In the genomic region with DNA sequence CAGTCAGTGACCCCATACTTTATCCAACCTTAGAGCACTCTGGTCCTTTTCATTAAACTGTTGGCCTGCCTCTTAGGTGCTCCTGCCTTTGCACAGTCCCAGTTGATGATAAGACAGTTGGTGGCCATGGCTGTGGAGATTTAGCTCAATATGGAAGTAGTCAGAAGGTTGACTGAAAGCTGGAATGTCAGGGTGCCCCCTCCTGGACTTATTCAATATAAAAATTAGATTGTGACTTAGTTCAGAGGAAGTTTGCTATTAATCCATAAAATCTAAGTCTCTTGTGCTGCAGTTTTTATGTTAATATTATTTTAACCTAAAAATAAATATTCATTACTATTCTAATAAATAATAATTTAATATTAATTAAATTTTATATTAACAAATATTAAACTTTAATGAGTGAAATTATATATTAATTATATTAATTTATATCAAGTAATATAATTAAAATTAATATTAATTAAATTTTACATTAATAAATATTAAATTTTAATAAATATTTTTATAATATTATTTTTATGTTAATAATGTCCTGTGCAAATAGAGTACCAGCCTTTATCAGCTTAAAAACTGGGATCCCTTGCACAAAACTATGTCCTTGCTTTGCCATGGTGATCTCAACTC, we compare ENCODE assay signal across 9 cellular contexts.
DNase-seq lines count a peak whose midpoint lies in the region; ATAC-seq, FAIRE-seq and TF ChIP-seq lines count a peak whose summit lies in the region.
"Had no signal": no experiment of that assay in that cellular context is flagged by ENCODE, and none has a peak within 500 bp of the region (broad histone marks: within the 10 kb centered on the region; RNA-seq: fewer than 3 reads in every experiment).

No MANE protein-coding gene starts in this region.

- no peaks in the 10 kb centered on the region for H3K79me1 ChIP-seq in H1 (ENCODE audit: low read depth, low read length)

- no peak overlapping the region for H2BK15ac ChIP-seq in H1 (ENCODE audit: low read length)

- H4K8ac ChIP-seq in H1 (ENCODE audit: extremely low read depth, insufficient read depth, low read length): no peak overlapping the region

- no peaks in the 10 kb centered on the region for H3K36me3 ChIP-seq in H1 (ENCODE audit: control insufficient read depth in 2 of 4, insufficient read depth in 4 of 4, low read length in 3 of 4)
- no peaks in the 10 kb centered on the region for H3K36me3 ChIP-seq in stomach smooth muscle (ENCODE audit: control insufficient read depth in 2 of 2, insufficient read depth in 2 of 2, low read length in 2 of 2)
- H3K36me3 ChIP-seq in effector memory CD4-positive, alpha-beta T cell (ENCODE audit: control insufficient read depth, insufficient read depth, low read length): no peaks in the 10 kb centered on the region
- H3K36me3 ChIP-seq: tibial nerve had no signal

- H2AFZ ChIP-seq in H1 (ENCODE audit: low read length): 0 out of 2 replicates have a peak overlapping the region, but pooled peaks have one; percentile 88

- H2BK12ac ChIP-seq in H1 (ENCODE audit: low read depth, low read length): no peak overlapping the region

- no peak overlapping the region for H2AK5ac ChIP-seq in H1 (ENCODE audit: low read depth, low read length)

- no peak overlapping the region for H3K4me3 ChIP-seq in H1 (ENCODE audit: extremely low read depth in 1 of 4, insufficient read depth in 2 of 4, low read depth in 3 of 4, low read length in 4 of 4)
- H3K4me3 ChIP-seq in stomach smooth muscle (ENCODE audit: low read length in 2 of 2): no peak overlapping the region
- H3K4me3 ChIP-seq in effector memory CD4-positive, alpha-beta T cell (ENCODE audit: insufficient read depth, low read depth, low read length, poor library complexity, severe bottlenecking): no peak overlapping the region
- H3K4me3 ChIP-seq: tibial nerve had no signal

- H3K9ac ChIP-seq in H1 (replicated peaks in 1 of 4; ENCODE audit: extremely low read depth in 1 of 4, low read depth in 3 of 4, low read length in 3 of 4): no peak overlapping the region
- no peak overlapping the region for H3K9ac ChIP-seq in stomach smooth muscle (ENCODE audit: low read length in 2 of 2)

- TF ChIP-seq EP300 in H1 (IDR thresholded peaks at IDR 0.05; ENCODE audit: borderline replicate concordance in 1 of 2, low read depth in 2 of 2, low read length in 2 of 2): no peak

- no peak overlapping the region for H3K4ac ChIP-seq in H1 (replicated peaks; ENCODE audit: insufficient read length, low read depth, low read length)

- POLR2A ChIA-PET in H1 (lab: Charles Lee; ENCODE audit: partially characterized antibody): interaction anchor here (0.6 kb wide), 1 partner anchor 452 kb away, joined by 3 read pairs; no protein-coding TSS in a partner anchor

- H4K5ac ChIP-seq in H1 (ENCODE audit: insufficient read length, low read depth, low read length): no peak overlapping the region

- no peak overlapping the region for H3K56ac ChIP-seq in H1 (replicated peaks; ENCODE audit: insufficient read length, low read depth, low read length)

- H2BK120ac ChIP-seq in H1 (replicated peaks; ENCODE audit: low read depth, low read length): no peak overlapping the region

- FAIRE-seq in H1 (lab: Jason Lieb, UNC): no peak

- no peak overlapping the region for H3K14ac ChIP-seq in H1 (ENCODE audit: insufficient read length)

- no peaks in the 10 kb centered on the region for H3K27me3 ChIP-seq in H1 (replicated peaks in 1 of 4; ENCODE audit: control insufficient read depth in 3 of 4, extremely low read depth in 1 of 4, insufficient read depth in 3 of 4, low read length in 3 of 4)
- no peaks in the 10 kb centered on the region for H3K27me3 ChIP-seq in stomach smooth muscle (ENCODE audit: control insufficient read depth in 1 of 2, insufficient read depth in 2 of 2, low read length in 2 of 2)
- no peaks in the 10 kb centered on the region for H3K27me3 ChIP-seq in effector memory CD4-positive, alpha-beta T cell (replicated peaks; ENCODE audit: control insufficient read depth, insufficient read depth, low read length, poor library complexity, severe bottlenecking)
- H3K27me3 ChIP-seq: tibial nerve had no signal

- H3K79me2 ChIP-seq in H1 (ENCODE audit: control insufficient read depth in 1 of 2, insufficient read depth in 2 of 2, low read length in 2 of 2): no peaks in the 10 kb centered on the region

- no peaks in the 10 kb centered on the region for H3K9me3 ChIP-seq in H1 (ENCODE audit: insufficient read depth in 2 of 2, low read depth in 1 of 2, low read length in 1 of 2)
- no peaks in the 10 kb centered on the region for H3K9me3 ChIP-seq in stomach smooth muscle (ENCODE audit: control insufficient read depth in 2 of 2, low read length in 2 of 2)
- no peaks in the 10 kb centered on the region for H3K9me3 ChIP-seq in effector memory CD4-positive, alpha-beta T cell (ENCODE audit: control insufficient read depth, low read length)
- H3K9me3 ChIP-seq: tibial nerve had no signal

- CTCF ChIA-PET in H1 (lab: Charles Lee; ENCODE audit: partially characterized antibody): interaction anchor here (0.6 to 2.7 kb wide), 11 partner anchors 17 to 432 kb away, joined by 3 to 9 read pairs (median 4); no protein-coding TSS in a partner anchor

- H3K23ac ChIP-seq in H1 (ENCODE audit: insufficient read length): no peak overlapping the region

- ATAC-seq in HG03457 (IDR thresholded peaks at IDR 0.05; ENCODE audit: unreplicated experiment) (no peak), GM21526 (IDR thresholded peaks at IDR 0.05; ENCODE audit: low FRiP score, unreplicated experiment) (no peak)

- no peaks in the 10 kb centered on the region for H3K23me2 ChIP-seq in H1 (ENCODE audit: low read depth, low read length)

- no peak overlapping the region for H2BK20ac ChIP-seq in H1 (ENCODE audit: low read length)

- no peak overlapping the region for H3K18ac ChIP-seq in H1 (ENCODE audit: extremely low read depth, low read length)

- no peak overlapping the region for H4K91ac ChIP-seq in H1 (replicated peaks; ENCODE audit: insufficient read length, low read length)

- peak; percentile 35 for DNase-seq in NCI-H82 (lab: John Stamatoyannopoulos, UW)
- no peak for DNase-seq in NCI-H82 treated with DMSO at 0.1 percent for 48 hours (lab: John Stamatoyannopoulos, UW; ENCODE audit: unreplicated experiment)
- DNase-seq in NCI-H345 (lab: John Stamatoyannopoulos, UW): peak; percentile 54
- no peak for DNase-seq in H1 (ENCODE audit: low read depth in 1 of 2, low spot score in 2 of 2)
- no peak for DNase-seq in effector memory CD4-positive, alpha-beta T cell

- peak; percentile 43 to 45; a peak in 3 of 4 replicates for TF ChIP-seq RAD21 in H1 (IDR thresholded peaks at IDR 0.05 in 1 of 2, conservative IDR thresholded peaks at IDR 0.05 in 1 of 2; ENCODE audit: low read depth in 2 of 2, low read length in 2 of 2)

- no peak overlapping the region for H3K4me2 ChIP-seq in H1 (ENCODE audit: insufficient read depth in 1 of 2, low read depth in 2 of 2, low read length in 2 of 2)

- H2BK5ac ChIP-seq in H1 (ENCODE audit: low read depth, low read length): no peak overlapping the region

- H3K4me1 ChIP-seq in H1 (replicated peaks in 1 of 4; ENCODE audit: control insufficient read depth in 3 of 4, insufficient read depth in 4 of 4, low read length in 3 of 4): no peaks in the 10 kb centered on the region
- H3K4me1 ChIP-seq in stomach smooth muscle (ENCODE audit: control insufficient read depth, insufficient read depth, low read length): peaks cover 5% of the 10 kb centered on the region
- no peaks in the 10 kb centered on the region for H3K4me1 ChIP-seq in effector memory CD4-positive, alpha-beta T cell (ENCODE audit: control insufficient read depth, insufficient read depth, low read length, poor library complexity, severe bottlenecking)

- H3K27ac ChIP-seq in H1 (ENCODE audit: low read depth, low read length): no peak overlapping the region
- H3K27ac ChIP-seq in stomach smooth muscle (ENCODE audit: low read length): peak overlapping the region; percentile 70
- H3K27ac ChIP-seq in effector memory CD4-positive, alpha-beta T cell (ENCODE audit: insufficient read depth, low read length, poor library complexity, severe bottlenecking): no peak overlapping the region
- H3K27ac ChIP-seq: tibial nerve had no signal

- no peak for TF ChIP-seq POLR2A in H1 (IDR thresholded peaks at IDR 0.05; ENCODE audit: control extremely low read depth in 1 of 2, low read depth in 2 of 2, low read length in 2 of 2)

- TF ChIP-seq CTCF in H1 (IDR thresholded peaks at IDR 0.05; ENCODE audit: control extremely low read depth in 1 of 3, insufficient read depth in 1 of 3, low read depth in 1 of 3, low read length in 3 of 3): peak in 2 of 3 experiments; percentile 22 to 26; a peak in 2 of 4 replicates

- no peaks in the 10 kb centered on the region for H4K20me1 ChIP-seq in H1 (replicated peaks in 1 of 2; ENCODE audit: control insufficient read depth in 1 of 2, insufficient read depth in 2 of 2, low read length in 2 of 2)

TF ChIP-seq in H1, 55 proteins besides CTCF, POLR2A, EP300 and RAD21 (continues in another document):
- TF ChIP-seq TBP (IDR thresholded peaks at IDR 0.05; ENCODE audit: low read depth, low read length) (no peak), PHF8 (conservative IDR thresholded peaks at IDR 0.05; ENCODE audit: low read depth, low read length) (no peak), EGR1 (IDR thresholded peaks at IDR 0.05; ENCODE audit: borderline replicate concordance, low read depth, low read length) (no peak), FOSL1 (IDR thresholded peaks at IDR 0.05; ENCODE audit: insufficient read depth, low read depth, low read length) (no peak), TAF1 (IDR thresholded peaks at IDR 0.05; ENCODE audit: low read depth, low read length) (no peak), BCL11A (IDR thresholded peaks at IDR 0.05; ENCODE audit: low read depth in 2 of 2, low read length in 2 of 2) (no peak), CBX5 (IDR thresholded peaks at IDR 0.05; ENCODE audit: low read depth, low read length) (no peak), NANOG (IDR thresholded peaks at IDR 0.05; ENCODE audit: insufficient read depth, low read depth, low read length, poor library complexity, severe bottlenecking) (no peak)
- TF ChIP-seq, protein P1, sequence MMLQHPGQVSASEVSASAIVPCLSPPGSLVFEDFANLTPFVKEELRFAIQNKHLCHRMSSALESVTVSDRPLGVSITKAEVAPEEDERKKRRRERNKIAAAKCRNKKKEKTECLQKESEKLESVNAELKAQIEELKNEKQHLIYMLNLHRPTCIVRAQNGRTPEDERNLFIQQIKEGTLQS (IDR thresholded peaks at IDR 0.05; ENCODE audit: insufficient read depth, low read depth, low read length): no peak
- TF ChIP-seq, protein P2, sequence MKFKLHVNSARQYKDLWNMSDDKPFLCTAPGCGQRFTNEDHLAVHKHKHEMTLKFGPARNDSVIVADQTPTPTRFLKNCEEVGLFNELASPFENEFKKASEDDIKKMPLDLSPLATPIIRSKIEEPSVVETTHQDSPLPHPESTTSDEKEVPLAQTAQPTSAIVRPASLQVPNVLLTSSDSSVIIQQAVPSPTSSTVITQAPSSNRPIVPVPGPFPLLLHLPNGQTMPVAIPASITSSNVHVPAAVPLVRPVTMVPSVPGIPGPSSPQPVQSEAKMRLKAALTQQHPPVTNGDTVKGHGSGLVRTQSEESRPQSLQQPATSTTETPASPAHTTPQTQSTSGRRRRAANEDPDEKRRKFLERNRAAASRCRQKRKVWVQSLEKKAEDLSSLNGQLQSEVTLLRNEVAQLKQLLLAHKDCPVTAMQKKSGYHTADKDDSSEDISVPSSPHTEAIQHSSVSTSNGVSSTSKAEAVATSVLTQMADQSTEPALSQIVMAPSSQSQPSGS (IDR thresholded peaks at IDR 0.05; ENCODE audit: low read length): no peak

Comparison
In these comparisons a context has a peak if more than half of its experiments do, and no peak if none do; other contexts are left out.
1. DNase-seq: peak in NCI-H82 (single experiment) and NCI-H345 (single experiment); none in NCI-H82 treated with DMSO at 0.1 percent for 48 hours (single experiment), H1 (0 of 2) and effector memory CD4-positive, alpha-beta T cell (0 of 3).